1 cellular context compared by ENCODE assay signal in genomic region chr17:40187238-40187637, GRCh38.
TF ChIP-seq lines count a peak whose summit lies in the region.

No MANE protein-coding gene starts in this region.

TF ChIP-seq in IMR-90, 13 proteins besides CTCF, POLR2A, EP300 and RAD21:
- no peak for TF ChIP-seq CHD1 (IDR thresholded peaks at IDR 0.05; ENCODE audit: low read depth, low read length)
- TF ChIP-seq ELK1 (IDR thresholded peaks at IDR 0.05; ENCODE audit: borderline replicate concordance, low read depth, low read length), result no peak
- TF ChIP-seq MAZ (IDR thresholded peaks at IDR 0.05; ENCODE audit: borderline replicate concordance, low read depth, low read length), result no peak
- TF ChIP-seq MXI1 (IDR thresholded peaks at IDR 0.05; ENCODE audit: borderline replicate concordance, low read depth, low read length), result no peak
- TF ChIP-seq NFE2L2 (IDR thresholded peaks at IDR 0.05; ENCODE audit: low read depth, low read length), result no peak
- no peak for TF ChIP-seq FOS (IDR thresholded peaks at IDR 0.05; ENCODE audit: low read depth, low read length)
- TF ChIP-seq USF2 (IDR thresholded peaks at IDR 0.05; ENCODE audit: low read depth, low read length), result no peak
- no peak for TF ChIP-seq BHLHE40 (IDR thresholded peaks at IDR 0.05; ENCODE audit: low read depth, low read length)
- TF ChIP-seq MAFK (IDR thresholded peaks at IDR 0.05; ENCODE audit: low read depth, low read length), result no peak
- TF ChIP-seq CEBPB (IDR thresholded peaks at IDR 0.05; ENCODE audit: low read depth, low read length), result no peak
- no peak for TF ChIP-seq SMC3 (IDR thresholded peaks at IDR 0.05; ENCODE audit: low read depth, low read length)
- TF ChIP-seq RCOR1 (IDR thresholded peaks at IDR 0.05; ENCODE audit: insufficient replicate concordance, low read length), result no peak
- no peak for TF ChIP-seq RFX5 (IDR thresholded peaks at IDR 0.05; ENCODE audit: low read depth, low read length)
TF ChIP-seq in IMR-90: peak in this region for 0.
